In genomic region chr14:60184597-60185555, GRCh38 we compare ENCODE assay signal across 8 cellular contexts. TPM values are rescaled to one million over a fixed set of nuclear protein-coding genes. Genes with fewer than 3 reads are reported as not detected.
DNase-seq lines count a peak whose midpoint lies in the region; ATAC-seq and TF ChIP-seq lines count a peak whose summit lies in the region.
"Had no signal": no experiment of that assay in that cellular context is flagged by ENCODE, and none has a peak within 500 bp of the region (broad histone marks: within the 10 kb centered on the region; RNA-seq: fewer than 3 reads in every experiment).

No MANE protein-coding gene starts in this region.

- H3K9me3 ChIP-seq in lower lobe of right lung: no peaks in the 10 kb centered on the region
- H3K9me3 ChIP-seq: stomach had no signal

- H3K79me2 ChIP-seq in KMS-11 (ENCODE audit: insufficient read depth, low read depth): no peaks in the 10 kb centered on the region

- no peaks in the 10 kb centered on the region for H4K20me1 ChIP-seq in KMS-11 (ENCODE audit: insufficient read depth)

- POLR2A ChIA-PET in activated CD4-positive, alpha-beta memory T cell treated with anti-CD3 and anti-CD28 coated beads, Interleukin-2, amount 10 ng/mL, durations not matched to agents 7 days and 5 days (lab: Charles Lee): interaction anchor here (0.6 to 2.3 kb wide), 9 partner anchors 20 to 220 kb away, joined by 3 to 17 read pairs (median 3); partner anchors contain the start of genes DHRS7, PCNX4 and PPM1A

- TF ChIP-seq CTCF in KMS-11 (conservative IDR thresholded peaks at IDR 0.05; ENCODE audit: low read depth, low read length): peak; percentile 3; the same call in 1 of the 2 replicates
- peak; percentile 39 for TF ChIP-seq CTCF in natural killer cell (IDR thresholded peaks at IDR 0.05)
- no peak for TF ChIP-seq CTCF in lower lobe of right lung (IDR thresholded peaks at IDR 0.05)

- H3K27me3 ChIP-seq in KMS-11 (ENCODE audit: insufficient read depth, low read depth) (no peaks in the 10 kb centered on the region), lower lobe of right lung (ENCODE audit: low read depth) (no peaks in the 10 kb centered on the region)
- H3K27me3 ChIP-seq: stomach had no signal

- H3K27ac ChIP-seq in KMS-11 (no peak overlapping the region), lower lobe of right lung (no peak overlapping the region)

- no peak overlapping the region for H3K27ac Mint-ChIP-seq in activated CD4-positive, alpha-beta memory T cell treated with anti-CD3 and anti-CD28 coated beads, Interleukin-2, amount 10 ng/mL, durations not matched to agents 7 days and 5 days
- H3K27ac Mint-ChIP-seq in natural killer cell: peak overlapping the region; percentile 97 to 98

- peaks cover 12% of the 10 kb centered on the region for H3K4me1 Mint-ChIP-seq in activated CD4-positive, alpha-beta memory T cell treated with anti-CD3 and anti-CD28 coated beads, Interleukin-2, amount 10 ng/mL, durations not matched to agents 7 days and 5 days
- H3K4me1 Mint-ChIP-seq in natural killer cell: peaks cover 12 to 17% of the 10 kb centered on the region in 2 donors

- H3K4me2 ChIP-seq in KMS-11: peak overlapping the region; percentile 73; the same call in 1 of the 2 replicates

- H3K9ac ChIP-seq in KMS-11: no peak overlapping the region; the same call in 1 of the 2 replicates

- CTCF ChIA-PET in activated CD4-positive, alpha-beta memory T cell treated with anti-CD3 and anti-CD28 coated beads, Interleukin-2, amount 10 ng/mL, durations not matched to agents 7 days and 5 days (lab: Charles Lee): interaction anchor here (0.6 to 9.9 kb wide), 15 partner anchors 11 to 607 kb away, joined by 3 to 149 read pairs (median 4); partner anchors contain the start of genes DHRS7 and PPM1A

- peak overlapping the region; percentile 45 for H3K4me3 Mint-ChIP-seq in activated CD4-positive, alpha-beta memory T cell treated with anti-CD3 and anti-CD28 coated beads, Interleukin-2, amount 10 ng/mL, durations not matched to agents 7 days and 5 days
- peak overlapping the region; percentile 87 for H3K4me3 Mint-ChIP-seq in natural killer cell

- intact Hi-C loops in natural killer cell (cut with micrococcal nuclease) (loop anchor here (1.0 to 5.0 kb wide), 6 partner anchors 21 to 1058 kb away; no protein-coding TSS in a partner anchor), lower lobe of right lung (cut with DNase I) (loop anchor here (5.0 kb wide), 2 partner anchors 123 to 223 kb away; no protein-coding TSS in a partner anchor)

- no peak overlapping the region for H3K4me3 ChIP-seq in KMS-11 (IDR thresholded peaks at IDR 0.05; ENCODE audit: insufficient read depth, low read depth, low read length)
- no peak overlapping the region for H3K4me3 ChIP-seq in lower lobe of right lung

- no peaks in the 10 kb centered on the region for H3K9me3 Mint-ChIP-seq in activated CD4-positive, alpha-beta memory T cell treated with anti-CD3 and anti-CD28 coated beads, Interleukin-2, amount 10 ng/mL, durations not matched to agents 7 days and 5 days
- H3K9me3 Mint-ChIP-seq in natural killer cell: no peaks in the 10 kb centered on the region

- H3K27me3 Mint-ChIP-seq in activated CD4-positive, alpha-beta memory T cell treated with anti-CD3 and anti-CD28 coated beads, Interleukin-2, amount 10 ng/mL, durations not matched to agents 7 days and 5 days: peaks cover 1% of the 10 kb centered on the region
- H3K27me3 Mint-ChIP-seq in natural killer cell (ENCODE audit: low read depth in 2 of 2): peaks cover 0 to 3% of the 10 kb centered on the region in 2 donors

- H3K36me3 ChIP-seq in KMS-11 (ENCODE audit: insufficient read depth) (no peaks in the 10 kb centered on the region), lower lobe of right lung (no peaks in the 10 kb centered on the region)
- H3K36me3 ChIP-seq: stomach had no signal

- H3K4me1 ChIP-seq in KMS-11 (ENCODE audit: low read depth, poor library complexity, severe bottlenecking) (peaks cover 15% of the 10 kb centered on the region), lower lobe of right lung (peaks cover 4% of the 10 kb centered on the region)

- ATAC-seq in natural killer cell: no peak
- no peak for ATAC-seq in lower lobe of right lung
- ATAC-seq in HG03378 (IDR thresholded peaks at IDR 0.05; ENCODE audit: unreplicated experiment): no peak

- peak overlapping the region; percentile 74 for H2AFZ ChIP-seq in KMS-11 (ENCODE audit: low read depth)

- no peaks in the 10 kb centered on the region for H3K36me3 Mint-ChIP-seq in activated CD4-positive, alpha-beta memory T cell treated with anti-CD3 and anti-CD28 coated beads, Interleukin-2, amount 10 ng/mL, durations not matched to agents 7 days and 5 days (ENCODE audit: low read depth)
- no peaks in the 10 kb centered on the region for H3K36me3 Mint-ChIP-seq in natural killer cell

- DNase-seq in COLO829 (ENCODE audit: low spot score) (peak; percentile 61), natural killer cell (no peak), lower lobe of right lung (no peak), GM19238 (ENCODE audit: insufficient read length, low spot score) (no peak)
- no peak for DNase-seq in activated CD4-positive, alpha-beta memory T cell treated with anti-CD3 and anti-CD28 coated beads, Interleukin-2, amount 10 ng/mL, durations not matched to agents 7 days and 5 days
- DNase-seq: stomach had no signal

RNA-seq across cellular contexts. Expression of gene DHRS7, which starts 19.7 kb away (rescaled TPM):
- total RNA-seq in activated CD4-positive, alpha-beta memory T cell treated with anti-CD3 and anti-CD28 coated beads, Interleukin-2, amount 10 ng/mL, durations not matched to agents 7 days and 5 days: 10 to 100 TPM; 76.5 to 77.9 TPM
- total RNA-seq in natural killer cell (100 to 1,000 TPM; 115 to 139 (median 126) TPM), lower lobe of right lung (72.8 TPM)
